ENCODE assay signal across 10 cellular contexts in genomic region chr2:188983427-188984101, GRCh38. TPM values are rescaled to one million over a fixed set of nuclear protein-coding genes. Genes with fewer than 3 reads are reported as not detected.
DNase-seq lines count a peak whose midpoint lies in the region; ATAC-seq, FAIRE-seq and TF ChIP-seq lines count a peak whose summit lies in the region.
"Had no signal": no experiment of that assay in that cellular context is flagged by ENCODE, and none has a peak within 500 bp of the region (broad histone marks: within the 10 kb centered on the region; RNA-seq: fewer than 3 reads in every experiment).

No MANE protein-coding gene starts in this region.

- no peak for ATAC-seq in HG02938 (IDR thresholded peaks at IDR 0.05; ENCODE audit: unreplicated experiment)

- TF ChIP-seq POLR2A in sigmoid colon (IDR thresholded peaks at IDR 0.05) (no peak), erythroblast (IDR thresholded peaks at IDR 0.05; ENCODE audit: low read length) (no peak)

- H3K4me3 ChIP-seq in sigmoid colon = peak overlapping the region in 1 of 4 donors; percentile 0

- H3K27me3 ChIP-seq in sigmoid colon = no peaks in the 10 kb centered on the region

- H3K9me3 ChIP-seq in sigmoid colon = no peaks in the 10 kb centered on the region

- TF ChIP-seq CTCF in GM13976 (IDR thresholded peaks at IDR 0.05; ENCODE audit: borderline replicate concordance, control extremely low read depth, extremely low read depth, insufficient read depth, missing control alignments) = peak; percentile 8
- TF ChIP-seq CTCF in sigmoid colon (IDR thresholded peaks at IDR 0.05) = peak in 3 of 4 experiments; percentile 20 to 49 (median 43)

- DNase-seq in GM13976 (ENCODE audit: low spot score) (no peak), RCC 7860 (ENCODE audit: low spot score) (no peak), fibroblast of peridontal ligament (ENCODE audit: extremely low read depth) (peak; percentile 89), sigmoid colon (no peak), erythroblast (lab: John Stamatoyannopoulos, UW) (no peak), GM03348 (ENCODE audit: low spot score) (no peak), GOT3 (lab: John Stamatoyannopoulos, UW) (no peak)
- DNase-seq: activated naive CD4-positive, alpha-beta T cell treated with Interleukin-2 at 50 U/mL for 16 hours had no signal

- in situ Hi-C loops in GM13976 (cut with MboI; ENCODE audit: low sequenced_read_pairs, unreplicated experiment) = no loop called here

- H3K4me1 ChIP-seq in sigmoid colon = peaks cover 0 to 84% (median 50%) of the 10 kb centered on the region in 4 donors

- FAIRE-seq in RCC 7860 (lab: Jason Lieb, UNC) = peak; percentile 41
- FAIRE-seq: keratinocyte had no signal

- H3K36me3 ChIP-seq in sigmoid colon = peaks cover 8 to 40% (median 23%) of the 10 kb centered on the region in 4 donors

- WGBS in sigmoid colon, 2 donors = 63 to 74% methylated on average over 4 of the region's 4 CpGs

- TF ChIP-seq EP300 in sigmoid colon (IDR thresholded peaks at IDR 0.05) = no peak

- intact Hi-C loops in sigmoid colon (cut with DNase I) = loop anchor here (2.0 kb wide), 2 partner anchors 429 to 457 kb away; no protein-coding TSS in a partner anchor

- H3K27ac ChIP-seq in sigmoid colon = peak overlapping the region; percentile 57 to 91 (median 76)

RNA-seq across cellular contexts. Expression of gene COL3A1, which starts 9.4 kb away (rescaled TPM):
- total RNA-seq in sigmoid colon = 1,000 to 10,000 TPM in 1 of 4 donors, 100 to 1,000 TPM in 3; 183 to 1,567 (median 438) TPM
- 100 to 1,000 TPM in 1 of 3 donors, 10 to 100 TPM in 2; 29.1 to 294 (median 34.8) TPM for polyA plus RNA-seq in sigmoid colon
